In the genomic region with DNA sequence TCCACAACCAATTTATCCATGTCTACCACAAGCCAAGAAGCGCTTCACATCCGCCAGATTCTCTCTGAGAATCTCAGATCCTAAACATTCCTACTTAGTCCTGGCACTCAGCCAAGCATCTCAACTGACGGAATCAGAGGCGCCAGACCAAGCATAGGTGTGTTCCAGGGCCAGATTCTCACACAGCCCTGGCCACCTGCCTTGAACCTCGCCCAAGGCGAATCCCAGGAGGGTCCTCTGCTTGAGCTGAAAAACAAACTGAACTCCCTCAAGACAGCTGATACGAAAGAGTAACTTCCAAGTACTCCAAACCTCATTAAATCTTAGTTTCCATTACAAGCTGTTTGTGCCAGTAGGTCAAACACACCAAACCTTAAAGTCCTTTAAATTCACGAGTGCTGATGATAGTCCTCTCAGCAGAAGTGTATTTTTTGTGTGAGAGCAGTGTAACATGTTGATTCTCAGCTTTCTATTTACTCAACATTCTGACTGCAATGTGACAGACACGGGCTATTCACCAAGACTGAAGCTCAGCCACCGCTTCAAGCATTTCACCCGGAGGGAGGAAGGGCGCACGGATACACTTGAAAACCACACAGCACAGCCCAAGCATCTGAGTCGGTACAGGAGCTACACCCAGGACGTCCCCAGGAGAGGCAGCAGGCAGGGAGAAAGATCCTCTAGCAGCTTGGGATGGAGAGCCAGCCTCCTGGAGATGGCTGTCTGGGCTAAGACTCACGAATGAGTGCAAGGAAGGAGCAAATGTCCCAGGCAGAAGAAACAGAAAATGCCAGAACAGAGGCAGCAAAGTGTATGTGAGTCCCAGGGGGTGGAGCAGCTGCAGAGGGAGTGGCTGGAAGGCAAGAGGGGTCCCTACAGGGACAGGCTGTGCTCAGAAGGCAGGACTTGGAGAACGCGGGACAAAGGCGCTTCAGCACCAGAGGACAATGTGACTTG, we compare ENCODE assay signal across 8 cellular contexts. TPM values are rescaled to one million over a fixed set of nuclear protein-coding genes. Genes with fewer than 3 reads are reported as not detected.
DNase-seq lines count a peak whose midpoint lies in the region; ATAC-seq and TF ChIP-seq lines count a peak whose summit lies in the region.

No MANE protein-coding gene starts in this region.

- H3K4me1 Mint-ChIP-seq in T-helper 17 cell, result peaks cover 12% of the 10 kb centered on the region

- H3K4me3 Mint-ChIP-seq in T-helper 17 cell, result no peak overlapping the region

- peak overlapping the region; percentile 59 to 97 (median 89) for H3K4me2 ChIP-seq in BLaER1 treated with 17β-estradiol and CSF1 and Interleukin-3, amounts not matched to agents 10 nM and 100 nM

- TF ChIP-seq CTCF in cardiac muscle cell (IDR thresholded peaks at IDR 0.05; ENCODE audit: low read depth, low read length), result no peak

- H3K9ac ChIP-seq in BLaER1 treated with 17β-estradiol and CSF1 and Interleukin-3, amounts not matched to agents 10 nM and 100 nM, result peak overlapping the region; percentile 3 to 66 (median 56); a peak in 17 of 22 replicates

- H3K27me3 Mint-ChIP-seq in T-helper 17 cell, result peaks cover 58% of the 10 kb centered on the region

- ATAC-seq in GM21737 (IDR thresholded peaks at IDR 0.05; ENCODE audit: unreplicated experiment) (peak; percentile 47), HG03520 (IDR thresholded peaks at IDR 0.05; ENCODE audit: unreplicated experiment) (no peak), T-helper 17 cell (no peak)

- H3K27me3 ChIP-seq in BLaER1 treated with 17β-estradiol and CSF1 and Interleukin-3, amounts not matched to agents 10 nM and 100 nM, result peaks cover 0 to 59% (median 0%) of the 10 kb centered on the region in 11 experiments; a peak in 6 of 22 replicates
- H3K27me3 ChIP-seq in cardiac muscle cell, result no peaks in the 10 kb centered on the region

- peaks cover 0 to 84% (median 64%) of the 10 kb centered on the region in 11 experiments; a peak in 20 of 22 replicates for H4K20me1 ChIP-seq in BLaER1 treated with 17β-estradiol and CSF1 and Interleukin-3, amounts not matched to agents 10 nM and 100 nM

- no peaks in the 10 kb centered on the region for H3K36me3 ChIP-seq in BLaER1 treated with 17β-estradiol and CSF1 and Interleukin-3, amounts not matched to agents 10 nM and 100 nM
- no peaks in the 10 kb centered on the region for H3K36me3 ChIP-seq in cardiac muscle cell

- DNase-seq in NCI-H510A treated with DMSO at 0.1 percent for 48 hours (lab: John Stamatoyannopoulos, UW), result peak; percentile 63
- peak; percentile 35 to 53 for DNase-seq in cardiac muscle cell (ENCODE audit: low read depth in 1 of 2, low spot score in 1 of 2)
- no peak for DNase-seq in skeletal muscle cell (ENCODE audit: low read depth)
- no peak for DNase-seq in T-helper 17 cell
- DNase-seq in NOMO-1 treated with DMSO at 0.1 percent for 48 hours (lab: John Stamatoyannopoulos, UW; ENCODE audit: unreplicated experiment), result no peak

- peak overlapping the region; percentile 31 to 60 (median 48); a peak in 18 of 20 replicates for H3K4me3 ChIP-seq in BLaER1 treated with 17β-estradiol and CSF1 and Interleukin-3, amounts not matched to agents 10 nM and 100 nM
- no peak overlapping the region for H3K4me3 ChIP-seq in cardiac muscle cell
- H3K4me3 ChIP-seq in skeletal muscle cell (ENCODE audit: low read depth, low read length), result peak overlapping the region; percentile 43

- no peak overlapping the region for H3K27ac Mint-ChIP-seq in T-helper 17 cell

- peaks cover 2% of the 10 kb centered on the region for H3K36me3 Mint-ChIP-seq in T-helper 17 cell (ENCODE audit: low read depth)

- H3K9me3 ChIP-seq in BLaER1 treated with 17β-estradiol and CSF1 and Interleukin-3, amounts not matched to agents 10 nM and 100 nM (replicated peaks in 1 of 11), result no peaks in the 10 kb centered on the region
- H3K9me3 ChIP-seq in cardiac muscle cell (ENCODE audit: low read depth) (no peaks in the 10 kb centered on the region), T-helper 17 cell (ENCODE audit: control insufficient read depth, low read length, poor library complexity, severe bottlenecking) (no peaks in the 10 kb centered on the region)

- peak overlapping the region in 4 of 11 experiments; percentile 32 to 57 (median 44); a peak in 6 of 22 replicates for H3K27ac ChIP-seq in BLaER1 treated with 17β-estradiol and CSF1 and Interleukin-3, amounts not matched to agents 10 nM and 100 nM
- no peak overlapping the region for H3K27ac ChIP-seq in cardiac muscle cell

- H3K4me1 ChIP-seq in BLaER1 treated with 17β-estradiol and CSF1 and Interleukin-3, amounts not matched to agents 10 nM and 100 nM, result peaks cover 19 to 78% (median 70%) of the 10 kb centered on the region in 10 experiments
- peaks cover 27% of the 10 kb centered on the region for H3K4me1 ChIP-seq in cardiac muscle cell (ENCODE audit: low read depth)

RNA-seq across cellular contexts. Expression of a gene that starts 6.0 kb away (rescaled TPM):
- total RNA-seq in cardiac muscle cell (45.9 and 64.8 TPM in 2 replicates), T-helper 17 cell (1 to 10 TPM in 1 of 2 donors, under 1 TPM in 1; 0.32 to 8.2 TPM)
- polyA plus RNA-seq in cardiac muscle cell, result 36.5 and 49.1 TPM in 2 replicates

Comparison
In these comparisons a context has a peak if more than half of its experiments do, and no peak if none do; other contexts are left out.
1. DNase-seq: peak in NCI-H510A treated with DMSO at 0.1 percent for 48 hours (single experiment) and cardiac muscle cell (2 of 2); none in skeletal muscle cell (single experiment), T-helper 17 cell (0 of 3) and NOMO-1 treated with DMSO at 0.1 percent for 48 hours (single experiment).